1 cellular context compared by ENCODE assay signal in the genomic region with DNA sequence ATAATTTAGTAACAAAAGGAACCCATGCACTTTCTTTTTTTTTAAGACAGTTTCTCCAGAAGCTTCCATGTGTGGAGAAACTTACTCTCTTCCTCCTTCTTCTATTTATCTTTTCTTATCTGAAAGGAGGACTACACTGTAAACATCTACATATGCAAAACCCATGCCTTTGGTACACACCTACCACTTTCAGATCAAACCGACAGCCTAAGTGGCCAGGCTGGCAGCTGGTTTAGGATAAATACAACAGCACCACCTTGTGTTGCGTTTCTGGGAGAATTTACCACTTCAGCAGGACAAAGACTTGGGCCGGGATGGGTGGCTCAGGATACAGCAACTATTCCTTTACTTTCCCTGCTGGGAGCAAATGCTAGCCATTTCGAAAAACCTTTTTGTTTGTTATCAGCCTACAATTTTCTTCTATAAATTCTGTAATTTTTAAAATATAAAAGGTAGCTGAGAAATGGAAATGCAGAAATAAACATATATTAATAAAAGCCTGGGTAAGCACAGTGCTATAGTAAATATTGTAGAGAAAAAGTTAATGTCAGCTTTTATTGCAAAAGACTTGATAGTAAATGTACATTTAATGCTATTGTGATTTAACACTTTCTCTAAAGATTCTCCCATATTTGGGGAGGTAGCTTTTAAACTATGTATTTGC.
TF ChIP-seq lines count a peak whose summit lies in the region.

No MANE protein-coding gene starts in this region.

TF ChIP-seq in HepG2, 621 proteins besides CTCF, POLR2A, EP300 and RAD21 (continued from another document and continues in another):
- 0 out of 2 replicates have a peak, but pooled peaks have one; percentile 59 for TF ChIP-seq SNAPC4 (CRISPR knock-in tag; IDR thresholded peaks at IDR 0.05)
- TF ChIP-seq ZNF264 (CRISPR knock-in tag; IDR thresholded peaks at IDR 0.05), result no peak
- peak; percentile 7; the same call in 1 of the 2 replicates for TF ChIP-seq ELF3 (CRISPR knock-in tag; IDR thresholded peaks at IDR 0.05)
- TF ChIP-seq ZNF501 (CRISPR knock-in tag; IDR thresholded peaks at IDR 0.05), result no peak
- TF ChIP-seq WIZ (CRISPR knock-in tag; IDR thresholded peaks at IDR 0.05), result no peak
- TF ChIP-seq PLRG1 (conservative IDR thresholded peaks at IDR 0.05), result no peak
- TF ChIP-seq JARID2 (CRISPR knock-in tag; IDR thresholded peaks at IDR 0.05; ENCODE audit: insufficient replicate concordance), result no peak
- TF ChIP-seq ZMYM4 (CRISPR knock-in tag; IDR thresholded peaks at IDR 0.05), result peak; percentile 66
- no peak for TF ChIP-seq TGIF2 (CRISPR knock-in tag; IDR thresholded peaks at IDR 0.05)
- TF ChIP-seq SOX6 (IDR thresholded peaks at IDR 0.05), result no peak
- peak; percentile 42 for TF ChIP-seq SOX6 (CRISPR knock-in tag; IDR thresholded peaks at IDR 0.05)
- 0 out of 2 replicates have a peak, but pooled peaks have one; percentile 21 for TF ChIP-seq ZNF580 (CRISPR knock-in tag; IDR thresholded peaks at IDR 0.05; ENCODE audit: borderline replicate concordance, low read depth)
- TF ChIP-seq ZNF503 (CRISPR knock-in tag; IDR thresholded peaks at IDR 0.05), result no peak
- TF ChIP-seq POGZ (CRISPR knock-in tag; IDR thresholded peaks at IDR 0.05), result peak; percentile 71; the same call in 1 of the 2 replicates
- TF ChIP-seq, protein P1, sequence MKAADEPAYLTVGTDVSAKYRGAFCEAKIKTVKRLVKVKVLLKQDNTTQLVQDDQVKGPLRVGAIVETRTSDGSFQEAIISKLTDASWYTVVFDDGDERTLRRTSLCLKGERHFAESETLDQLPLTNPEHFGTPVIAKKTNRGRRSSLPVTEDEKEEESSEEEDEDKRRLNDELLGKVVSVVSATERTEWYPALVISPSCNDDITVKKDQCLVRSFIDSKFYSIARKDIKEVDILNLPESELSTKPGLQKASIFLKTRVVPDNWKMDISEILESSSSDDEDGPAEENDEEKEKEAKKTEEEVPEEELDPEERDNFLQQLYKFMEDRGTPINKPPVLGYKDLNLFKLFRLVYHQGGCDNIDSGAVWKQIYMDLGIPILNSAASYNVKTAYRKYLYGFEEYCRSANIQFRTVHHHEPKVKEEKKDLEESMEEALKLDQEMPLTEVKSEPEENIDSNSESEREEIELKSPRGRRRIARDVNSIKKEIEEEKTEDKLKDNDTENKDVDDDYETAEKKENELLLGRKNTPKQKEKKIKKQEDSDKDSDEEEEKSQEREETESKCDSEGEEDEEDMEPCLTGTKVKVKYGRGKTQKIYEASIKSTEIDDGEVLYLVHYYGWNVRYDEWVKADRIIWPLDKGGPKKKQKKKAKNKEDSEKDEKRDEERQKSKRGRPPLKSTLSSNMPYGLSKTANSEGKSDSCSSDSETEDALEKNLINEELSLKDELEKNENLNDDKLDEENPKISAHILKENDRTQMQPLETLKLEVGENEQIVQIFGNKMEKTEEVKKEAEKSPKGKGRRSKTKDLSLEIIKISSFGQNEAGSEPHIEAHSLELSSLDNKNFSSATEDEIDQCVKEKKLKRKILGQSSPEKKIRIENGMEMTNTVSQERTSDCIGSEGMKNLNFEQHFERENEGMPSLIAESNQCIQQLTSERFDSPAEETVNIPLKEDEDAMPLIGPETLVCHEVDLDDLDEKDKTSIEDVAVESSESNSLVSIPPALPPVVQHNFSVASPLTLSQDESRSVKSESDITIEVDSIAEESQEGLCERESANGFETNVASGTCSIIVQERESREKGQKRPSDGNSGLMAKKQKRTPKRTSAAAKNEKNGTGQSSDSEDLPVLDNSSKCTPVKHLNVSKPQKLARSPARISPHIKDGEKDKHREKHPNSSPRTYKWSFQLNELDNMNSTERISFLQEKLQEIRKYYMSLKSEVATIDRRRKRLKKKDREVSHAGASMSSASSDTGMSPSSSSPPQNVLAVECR (CRISPR knock-in tag; IDR thresholded peaks at IDR 0.05; ENCODE audit: borderline replicate concordance), result no peak
- TF ChIP-seq SMC3 (IDR thresholded peaks at IDR 0.05; ENCODE audit: low read length), result peak; percentile 97
- TF ChIP-seq ZNF543 (CRISPR knock-in tag; IDR thresholded peaks at IDR 0.05), result no peak
- no peak; a peak in 1 of 4 replicates for TF ChIP-seq MAFK (conservative IDR thresholded peaks at IDR 0.05 in 1 of 2, IDR thresholded peaks at IDR 0.05 in 1 of 2; ENCODE audit: low read length in 2 of 2)
- no peak for TF ChIP-seq ZNF552 (CRISPR knock-in tag; IDR thresholded peaks at IDR 0.05; ENCODE audit: borderline replicate concordance)
- TF ChIP-seq ZNF652 (CRISPR knock-in tag; IDR thresholded peaks at IDR 0.05; ENCODE audit: borderline replicate concordance, low read depth), result no peak; the same call in 1 of the 2 replicates
- TF ChIP-seq ZNF335 (CRISPR knock-in tag; IDR thresholded peaks at IDR 0.05), result no peak
- no peak for TF ChIP-seq ZNF768 (CRISPR knock-in tag; IDR thresholded peaks at IDR 0.05)
- peak; percentile 67; the same call in 1 of the 2 replicates for TF ChIP-seq MIXL1 (CRISPR knock-in tag; IDR thresholded peaks at IDR 0.05)
- TF ChIP-seq TAF15 (IDR thresholded peaks at IDR 0.05; ENCODE audit: low read depth, low read length, poor library complexity, severe bottlenecking), result no peak
- TF ChIP-seq ZNF20 (CRISPR knock-in tag; IDR thresholded peaks at IDR 0.05), result no peak
- TF ChIP-seq IRF2 (CRISPR knock-in tag; IDR thresholded peaks at IDR 0.05), result peak; percentile 65; the same call in 1 of the 2 replicates
- no peak for TF ChIP-seq JUN (CRISPR knock-in tag; IDR thresholded peaks at IDR 0.05)
- peak; percentile 47; the same call in 1 of the 2 replicates for TF ChIP-seq GATAD2A (CRISPR knock-in tag; IDR thresholded peaks at IDR 0.05)
- TF ChIP-seq HDAC1 (CRISPR knock-in tag; IDR thresholded peaks at IDR 0.05), result no peak
- TF ChIP-seq ARID5B (CRISPR knock-in tag; IDR thresholded peaks at IDR 0.05), result no peak
- TF ChIP-seq PAXIP1 (CRISPR knock-in tag; conservative IDR thresholded peaks at IDR 0.05), result 0 out of 2 replicates have a peak, but pooled peaks have one; percentile 5
- TF ChIP-seq ZNF569 (CRISPR knock-in tag; IDR thresholded peaks at IDR 0.05; ENCODE audit: borderline replicate concordance), result no peak
- no peak for TF ChIP-seq ZNF597 (CRISPR knock-in tag; IDR thresholded peaks at IDR 0.05)
- no peak for TF ChIP-seq ZNF468 (CRISPR knock-in tag; IDR thresholded peaks at IDR 0.05)
- no peak for TF ChIP-seq RFXAP (CRISPR knock-in tag; IDR thresholded peaks at IDR 0.05; ENCODE audit: borderline replicate concordance)
- TF ChIP-seq ERF (CRISPR knock-in tag; IDR thresholded peaks at IDR 0.05), result peak; percentile 39; the same call in 1 of the 2 replicates
- TF ChIP-seq MEF2D (CRISPR knock-in tag; IDR thresholded peaks at IDR 0.05), result no peak
- TF ChIP-seq RBM22 (optimal IDR thresholded peaks at IDR 0.05; ENCODE audit: low read length), result no peak
- no peak; the same call in 1 of the 2 replicates for TF ChIP-seq GATAD1 (CRISPR knock-in tag; IDR thresholded peaks at IDR 0.05)
- TF ChIP-seq ZNF24 (IDR thresholded peaks at IDR 0.05), result no peak
